In genomic region chr6:47310131-47310480, GRCh38 we compare ENCODE assay signal across 8 cellular contexts. TPM values are rescaled to one million over a fixed set of nuclear protein-coding genes. Genes with fewer than 3 reads are reported as not detected.
DNase-seq lines count a peak whose midpoint lies in the region; ATAC-seq and TF ChIP-seq lines count a peak whose summit lies in the region.

No MANE protein-coding gene starts in this region.

- H3K4me1 ChIP-seq in ES-I3 (ENCODE audit: insufficient read depth, low read length) = peaks cover 15% of the 10 kb centered on the region

- H3K4me3 Mint-ChIP-seq in activated naive CD8-positive, alpha-beta T cell treated with anti-CD3 and anti-CD28 coated beads for 36 hours = peak overlapping the region; percentile 75
- H3K4me3 Mint-ChIP-seq in natural killer cell = peak overlapping the region; percentile 59

- peaks cover 13% of the 10 kb centered on the region for H3K4me1 Mint-ChIP-seq in activated naive CD8-positive, alpha-beta T cell treated with anti-CD3 and anti-CD28 coated beads for 36 hours
- H3K4me1 Mint-ChIP-seq in natural killer cell = peaks cover 6 to 14% of the 10 kb centered on the region in 2 donors

- H3K27ac Mint-ChIP-seq in activated naive CD8-positive, alpha-beta T cell treated with anti-CD3 and anti-CD28 coated beads for 36 hours = no peak overlapping the region
- H3K27ac Mint-ChIP-seq in natural killer cell = no peak overlapping the region

- intact Hi-C loops in natural killer cell (cut with micrococcal nuclease) = no loop called here
- intact Hi-C loops in left colon (cut with DNase I, micrococcal nuclease) = loop anchor here in 1 of 2 donors (10.0 kb wide), 1 partner anchor 465 kb away; no protein-coding TSS in a partner anchor

- no peaks in the 10 kb centered on the region for H3K9me3 ChIP-seq in ES-I3 (ENCODE audit: control insufficient read depth, insufficient read depth, low read length)

- peaks cover 56% of the 10 kb centered on the region for H3K27me3 Mint-ChIP-seq in activated naive CD8-positive, alpha-beta T cell treated with anti-CD3 and anti-CD28 coated beads for 36 hours
- peaks cover 39 to 56% of the 10 kb centered on the region in 2 donors for H3K27me3 Mint-ChIP-seq in natural killer cell (ENCODE audit: low read depth in 2 of 2)

- no peaks in the 10 kb centered on the region for H3K36me3 Mint-ChIP-seq in activated naive CD8-positive, alpha-beta T cell treated with anti-CD3 and anti-CD28 coated beads for 36 hours
- H3K36me3 Mint-ChIP-seq in natural killer cell = no peaks in the 10 kb centered on the region

- ATAC-seq in HG03103 (IDR thresholded peaks at IDR 0.05; ENCODE audit: low read depth, unreplicated experiment) (peak; percentile 3), natural killer cell (no peak), left colon (no peak), GM21529 (IDR thresholded peaks at IDR 0.05; ENCODE audit: unreplicated experiment) (no peak)

- no peaks in the 10 kb centered on the region for H3K9me3 Mint-ChIP-seq in activated naive CD8-positive, alpha-beta T cell treated with anti-CD3 and anti-CD28 coated beads for 36 hours
- H3K9me3 Mint-ChIP-seq in natural killer cell = no peaks in the 10 kb centered on the region

- no peak for DNase-seq in activated naive CD8-positive, alpha-beta T cell treated with anti-CD3 and anti-CD28 coated beads for 36 hours
- DNase-seq in natural killer cell (no peak), DMS153 treated with DMSO at 0.1 percent for 48 hours (lab: John Stamatoyannopoulos, UW; ENCODE audit: unreplicated experiment) (no peak), left colon (no peak), NCI-H510A (lab: John Stamatoyannopoulos, UW) (no peak)

- no peak for TF ChIP-seq CTCF in natural killer cell (IDR thresholded peaks at IDR 0.05)

- H3K36me3 ChIP-seq in ES-I3 (ENCODE audit: insufficient read depth, low read length) = no peaks in the 10 kb centered on the region

- peak overlapping the region; percentile 52; the same call in 1 of the 2 replicates for H3K9ac ChIP-seq in ES-I3 (ENCODE audit: low read depth, low read length)

RNA-seq across cellular contexts. Expression of gene TNFRSF21, which starts 0.4 kb away (rescaled TPM):
- 1 to 10 TPM; 3.1 to 3.7 TPM for total RNA-seq in activated naive CD8-positive, alpha-beta T cell treated with anti-CD3 and anti-CD28 coated beads for 36 hours
- under 1 TPM in 2 of 3 donors, not detected in 1; 0.58 to 0.92 TPM for total RNA-seq in natural killer cell
- 100 to 1,000 TPM in 1 of 2 donors, 10 to 100 TPM in 1; 67.7 to 129 TPM for total RNA-seq in left colon

Comparison
In these comparisons a context has a peak if more than half of its experiments do, and no peak if none do; other contexts are left out.
1. RNA of gene TNFRSF21, which starts 0.4 kb away (total RNA-seq): 67.7 to 129 TPM in left colon; 3.1 to 3.7 TPM in activated naive CD8-positive, alpha-beta T cell treated with anti-CD3 and anti-CD28 coated beads for 36 hours and 0.58 to 0.92 TPM in natural killer cell; every median in the first group is over 10 times any median in the second.